17 cellular contexts compared by ENCODE assay signal in the genomic region with DNA sequence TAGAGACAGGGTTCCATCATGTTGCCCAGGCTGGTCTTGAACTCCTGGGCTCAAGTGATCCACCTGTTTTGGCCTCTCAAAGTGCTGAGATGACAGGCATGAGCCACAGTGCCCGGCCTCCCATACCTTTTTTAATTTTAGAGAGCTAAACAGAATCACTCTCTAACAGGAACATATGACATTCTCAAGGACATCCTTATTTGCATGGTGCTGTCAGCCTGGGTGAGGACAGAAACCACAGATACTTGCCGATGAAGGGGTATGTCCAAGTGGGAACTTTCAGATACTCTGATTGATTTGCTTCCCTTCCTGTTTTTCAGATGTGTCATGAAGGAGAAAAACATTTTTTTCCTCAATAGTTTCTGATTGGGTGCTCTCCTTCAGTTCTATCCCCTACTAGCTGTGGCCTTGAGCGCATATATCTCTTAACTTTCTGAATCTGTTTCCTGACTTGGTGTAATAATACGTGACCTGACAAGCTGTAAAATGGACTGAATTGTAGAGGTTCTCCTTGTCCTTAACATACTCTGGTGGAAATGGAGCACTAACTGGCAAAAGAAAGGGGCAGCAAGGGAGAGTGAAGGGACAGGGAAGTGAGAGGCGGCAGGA. TPM values are rescaled to one million over a fixed set of nuclear protein-coding genes. Genes with fewer than 3 reads are reported as not detected.
DNase-seq lines count a peak whose midpoint lies in the region; ATAC-seq and TF ChIP-seq lines count a peak whose summit lies in the region.
"Had no signal": no experiment of that assay in that cellular context is flagged by ENCODE, and none has a peak within 500 bp of the region (broad histone marks: within the 10 kb centered on the region; RNA-seq: fewer than 3 reads in every experiment).

No MANE protein-coding gene starts in this region.

- POLR2A ChIA-PET in WTC11 (lab: Charles Lee), result no interaction called here

- H3K9me3 Mint-ChIP-seq in activated naive CD8-positive, alpha-beta T cell treated with anti-CD3 and anti-CD28 coated beads, Interleukin-2, amount 50 U/mL, for 24 hours, result no peaks in the 10 kb centered on the region
- no peaks in the 10 kb centered on the region for H3K9me3 Mint-ChIP-seq in WTC11
- H3K9me3 Mint-ChIP-seq: activated CD4-positive, alpha-beta T cell treated with anti-CD3 and anti-CD28 coated beads, Interleukin-2, amount 10 ng/mL, durations not matched to agents 24 days and 14 days; central memory CD8-positive, alpha-beta T cell had no signal

- CTCF ChIA-PET in WTC11 (lab: Charles Lee), result no interaction called here

- no peak for TF ChIP-seq CTCF in WTC11 (IDR thresholded peaks at IDR 0.05)

- ATAC-seq in GM18520 (IDR thresholded peaks at IDR 0.05; ENCODE audit: unreplicated experiment), result peak; percentile 67
- ATAC-seq in GM21381 (IDR thresholded peaks at IDR 0.05; ENCODE audit: unreplicated experiment), result peak; percentile 60
- peak; percentile 68 for ATAC-seq in HG02981 (IDR thresholded peaks at IDR 0.05; ENCODE audit: unreplicated experiment)
- ATAC-seq in activated naive CD8-positive, alpha-beta T cell treated with anti-CD3 and anti-CD28 coated beads, Interleukin-2, amount 50 U/mL, for 24 hours, result no peak
- ATAC-seq in WTC11, result no peak

- DNase-seq in MV-4-11 (lab: John Stamatoyannopoulos, UW), result peak; percentile 41
- DNase-seq in activated naive CD8-positive, alpha-beta T cell treated with anti-CD3 and anti-CD28 coated beads, Interleukin-2, amount 50 U/mL, for 24 hours, result no peak
- DNase-seq in D341Med (ENCODE audit: low spot score), result no peak
- DNase-seq in NCI-H1436 treated with DMSO at 0.1 percent for 48 hours (lab: John Stamatoyannopoulos, UW), result no peak
- no peak for DNase-seq in WTC11 (ENCODE audit: low spot score)
- DNase-seq: activated CD4-positive, alpha-beta T cell treated with anti-CD3 and anti-CD28 coated beads, Interleukin-2, amount 10 ng/mL, durations not matched to agents 24 days and 14 days; activated effector memory CD4-positive, alpha-beta T cell treated with Interleukin-2 at 50 U/mL for 16 hours; erythroblast; NCI-H774; stimulated activated CD4-positive, alpha-beta T cell treated with anti-CD3 and anti-CD28 coated beads, Interleukin-15, amount 100 ng/mL, for 24 hours had no signal

- no peaks in the 10 kb centered on the region for H3K36me3 Mint-ChIP-seq in activated naive CD8-positive, alpha-beta T cell treated with anti-CD3 and anti-CD28 coated beads, Interleukin-2, amount 50 U/mL, for 24 hours (ENCODE audit: low read depth)
- no peaks in the 10 kb centered on the region for H3K36me3 Mint-ChIP-seq in WTC11

- no peaks in the 10 kb centered on the region for H3K4me1 Mint-ChIP-seq in activated naive CD8-positive, alpha-beta T cell treated with anti-CD3 and anti-CD28 coated beads, Interleukin-2, amount 50 U/mL, for 24 hours
- peaks cover 25% of the 10 kb centered on the region for H3K4me1 Mint-ChIP-seq in WTC11

- peaks cover 4% of the 10 kb centered on the region for H3K27me3 Mint-ChIP-seq in activated naive CD8-positive, alpha-beta T cell treated with anti-CD3 and anti-CD28 coated beads, Interleukin-2, amount 50 U/mL, for 24 hours
- peaks cover 2% of the 10 kb centered on the region for H3K27me3 Mint-ChIP-seq in WTC11 (ENCODE audit: low read depth)
- H3K27me3 Mint-ChIP-seq: central memory CD8-positive, alpha-beta T cell had no signal

- no peak overlapping the region for H3K4me3 Mint-ChIP-seq in activated naive CD8-positive, alpha-beta T cell treated with anti-CD3 and anti-CD28 coated beads, Interleukin-2, amount 50 U/mL, for 24 hours
- no peak overlapping the region for H3K4me3 Mint-ChIP-seq in WTC11
- H3K4me3 Mint-ChIP-seq: activated CD4-positive, alpha-beta T cell treated with anti-CD3 and anti-CD28 coated beads, Interleukin-2, amount 10 ng/mL, durations not matched to agents 24 days and 14 days; central memory CD8-positive, alpha-beta T cell had no signal

- H3K27ac Mint-ChIP-seq in activated naive CD8-positive, alpha-beta T cell treated with anti-CD3 and anti-CD28 coated beads, Interleukin-2, amount 50 U/mL, for 24 hours, result no peak overlapping the region
- H3K27ac Mint-ChIP-seq in WTC11, result no peak overlapping the region
- H3K27ac Mint-ChIP-seq: activated CD4-positive, alpha-beta T cell treated with anti-CD3 and anti-CD28 coated beads, Interleukin-2, amount 10 ng/mL, durations not matched to agents 24 days and 14 days had no signal

TF ChIP-seq in WTC11, 78 proteins besides CTCF, POLR2A, EP300 and RAD21 (continues in another document):
- TF ChIP-seq NR3C1 (CRISPR knock-in tag; conservative IDR thresholded peaks at IDR 0.05; ENCODE audit: low read depth) (no peak), JUN (CRISPR knock-in tag; IDR thresholded peaks at IDR 0.05) (no peak), E2F1 (CRISPR knock-in tag; IDR thresholded peaks at IDR 0.05) (no peak), NR1H2 (CRISPR knock-in tag; IDR thresholded peaks at IDR 0.05) (no peak), TEAD4 (CRISPR knock-in tag; IDR thresholded peaks at IDR 0.05) (no peak), FOXJ3 (CRISPR knock-in tag; IDR thresholded peaks at IDR 0.05; ENCODE audit: borderline replicate concordance) (no peak), MXD4 (CRISPR knock-in tag; IDR thresholded peaks at IDR 0.05; ENCODE audit: borderline replicate concordance) (no peak), ZBTB21 (CRISPR knock-in tag; IDR thresholded peaks at IDR 0.05; ENCODE audit: borderline replicate concordance) (no peak), STAT6 (CRISPR knock-in tag; conservative IDR thresholded peaks at IDR 0.05; ENCODE audit: low read depth) (no peak), PRRX2 (CRISPR knock-in tag; IDR thresholded peaks at IDR 0.05) (no peak), ERG (CRISPR knock-in tag; IDR thresholded peaks at IDR 0.05) (no peak), ESRRA (CRISPR knock-in tag; IDR thresholded peaks at IDR 0.05; ENCODE audit: borderline replicate concordance) (no peak), FOXK1 (CRISPR knock-in tag; IDR thresholded peaks at IDR 0.05) (no peak), ZNF232 (CRISPR knock-in tag; IDR thresholded peaks at IDR 0.05) (no peak)
- TF ChIP-seq, protein P1, sequence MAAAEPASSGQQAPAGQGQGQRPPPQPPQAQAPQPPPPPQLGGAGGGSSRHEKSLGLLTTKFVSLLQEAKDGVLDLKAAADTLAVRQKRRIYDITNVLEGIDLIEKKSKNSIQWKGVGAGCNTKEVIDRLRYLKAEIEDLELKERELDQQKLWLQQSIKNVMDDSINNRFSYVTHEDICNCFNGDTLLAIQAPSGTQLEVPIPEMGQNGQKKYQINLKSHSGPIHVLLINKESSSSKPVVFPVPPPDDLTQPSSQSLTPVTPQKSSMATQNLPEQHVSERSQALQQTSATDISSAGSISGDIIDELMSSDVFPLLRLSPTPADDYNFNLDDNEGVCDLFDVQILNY (CRISPR knock-in tag; IDR thresholded peaks at IDR 0.05), result no peak
- TF ChIP-seq, protein P2, sequence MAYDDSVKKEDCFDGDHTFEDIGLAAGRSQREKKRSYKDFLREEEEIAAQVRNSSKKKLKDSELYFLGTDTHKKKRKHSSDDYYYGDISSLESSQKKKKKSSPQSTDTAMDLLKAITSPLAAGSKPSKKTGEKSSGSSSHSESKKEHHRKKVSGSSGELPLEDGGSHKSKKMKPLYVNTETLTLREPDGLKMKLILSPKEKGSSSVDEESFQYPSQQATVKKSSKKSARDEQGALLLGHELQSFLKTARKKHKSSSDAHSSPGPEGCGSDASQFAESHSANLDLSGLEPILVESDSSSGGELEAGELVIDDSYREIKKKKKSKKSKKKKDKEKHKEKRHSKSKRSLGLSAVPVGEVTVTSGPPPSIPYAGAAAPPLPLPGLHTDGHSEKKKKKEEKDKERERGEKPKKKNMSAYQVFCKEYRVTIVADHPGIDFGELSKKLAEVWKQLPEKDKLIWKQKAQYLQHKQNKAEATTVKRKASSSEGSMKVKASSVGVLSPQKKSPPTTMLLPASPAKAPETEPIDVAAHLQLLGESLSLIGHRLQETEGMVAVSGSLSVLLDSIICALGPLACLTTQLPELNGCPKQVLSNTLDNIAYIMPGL (CRISPR knock-in tag; IDR thresholded peaks at IDR 0.05), result no peak

RNA-seq across cellular contexts. Expression of gene MYO3B, which starts 49.6 kb away (rescaled TPM):
- total RNA-seq in WTC11 (2021), result 0.44 to 0.62 TPM (median 0.50 TPM) in 3 replicates
- total RNA-seq: HT-29, lung microvascular endothelial cell, osteocyte had no signal

Comparison
In these comparisons a context has a peak if more than half of its experiments do, and no peak if none do; other contexts are left out.
1. ATAC-seq: peak in GM18520 (single experiment), GM21381 (single experiment) and HG02981 (single experiment); none in activated naive CD8-positive, alpha-beta T cell treated with anti-CD3 and anti-CD28 coated beads, Interleukin-2, amount 50 U/mL, for 24 hours (single experiment) and WTC11 (single experiment).